In the genomic region with DNA sequence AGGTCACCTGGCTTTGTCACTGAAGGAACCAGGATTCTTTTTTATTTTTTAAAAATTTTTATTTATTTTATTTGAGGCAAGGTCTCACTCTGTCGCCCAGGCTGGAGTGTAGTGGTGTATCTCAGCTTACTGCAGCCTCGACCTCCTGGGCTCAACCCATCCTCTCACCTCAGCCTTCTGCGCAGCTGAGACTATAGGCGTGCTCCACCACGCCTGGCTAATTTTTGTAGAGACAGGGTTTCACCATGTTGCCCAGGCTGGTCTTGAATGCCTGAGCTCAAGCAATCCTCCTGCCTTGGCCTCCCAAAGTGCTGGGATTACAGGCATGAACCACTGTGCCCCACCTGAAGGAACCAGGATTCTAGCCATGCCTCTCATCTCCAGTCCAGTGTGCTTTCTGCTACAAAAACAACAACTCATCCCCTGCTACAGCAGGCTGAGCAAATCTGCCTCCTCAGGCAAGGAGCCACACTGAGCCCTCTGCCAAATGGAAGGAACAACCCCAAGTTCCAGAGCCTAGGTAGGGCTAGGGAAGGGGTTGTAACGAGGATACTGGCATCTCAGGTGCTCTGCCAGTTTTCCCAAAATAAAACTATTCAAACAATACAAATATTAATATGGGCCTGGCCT, we compare ENCODE assay signal across 12 cellular contexts. TPM values are rescaled to one million over a fixed set of nuclear protein-coding genes. Genes with fewer than 3 reads are reported as not detected.
A peak's percentile ranks its signal among the peaks of the same experiment; 100 is the strongest.
DNase-seq lines count a peak whose midpoint lies in the region; ATAC-seq and TF ChIP-seq lines count a peak whose summit lies in the region.
"Had no signal": no experiment of that assay in that cellular context is flagged by ENCODE, and none has a peak within 500 bp of the region (broad histone marks: within the 10 kb centered on the region; RNA-seq: fewer than 3 reads in every experiment).

No MANE protein-coding gene starts in this region.

- H3K9me3 Mint-ChIP-seq in CD4-positive, alpha-beta T cell: no peaks in the 10 kb centered on the region
- no peaks in the 10 kb centered on the region for H3K9me3 Mint-ChIP-seq in activated naive CD8-positive, alpha-beta T cell treated with anti-CD3 and anti-CD28 coated beads, Interleukin-2, amount 50 U/mL, for 24 hours
- H3K9me3 Mint-ChIP-seq: brain; stimulated activated naive CD8-positive, alpha-beta T cell treated with anti-CD3 and anti-CD28 coated beads, Interleukin-15, amount 100 ng/mL, for 72 hours had no signal

- no TSS peak for BruUV-seq in mammary epithelial cell (replicated peaks; lab: Mats Ljungman, UMichigan)

- H3K79me2 ChIP-seq in mammary epithelial cell (ENCODE audit: insufficient read depth, low read length): peaks cover 37% of the 10 kb centered on the region

- no peaks in the 10 kb centered on the region for H4K20me1 ChIP-seq in mammary epithelial cell (ENCODE audit: insufficient read depth, low read length)

- H3K4me2 ChIP-seq in mammary epithelial cell (ENCODE audit: insufficient read depth, low read depth, low read length): no peak overlapping the region

- H3K36me3 ChIP-seq in breast epithelium: no peaks in the 10 kb centered on the region
- no peaks in the 10 kb centered on the region for H3K36me3 ChIP-seq in mammary epithelial cell (ENCODE audit: insufficient read depth, low read length)
- peaks cover 3% of the 10 kb centered on the region for H3K36me3 ChIP-seq in rectal smooth muscle tissue (ENCODE audit: control insufficient read depth, insufficient read depth, low read length)
- no peaks in the 10 kb centered on the region for H3K36me3 ChIP-seq in uterus

- intact Hi-C loops in breast epithelium (cut with DNase I; ENCODE audit: low total_unique reads) (loop anchor here (5.0 kb wide), 1 partner anchor 243 kb away; no protein-coding TSS in a partner anchor), mammary epithelial cell (cut with micrococcal nuclease) (loop anchor here (1.0 to 10.0 kb wide), 3 partner anchors 51 to 520 kb away; a partner anchor contains a TSS), uterus (cut with DNase I; ENCODE audit: low total_unique reads) (loop anchor here (2.0 to 10.0 kb wide), 2 partner anchors 50 to 244 kb away; a partner anchor contains a TSS)
- intact Hi-C loops in CD4-positive, alpha-beta T cell (cut with DNase I, micrococcal nuclease): loop anchor here (5.0 kb wide), 5 partner anchors 78 to 998 kb away; a partner anchor contains a TSS

- H3K9ac ChIP-seq in mammary epithelial cell (ENCODE audit: insufficient read depth, low read length) (no peak overlapping the region), rectal smooth muscle tissue (ENCODE audit: low read length) (peak overlapping the region; percentile 52)

- H3K27me3 ChIP-seq in breast epithelium (no peaks in the 10 kb centered on the region), mammary epithelial cell (ENCODE audit: insufficient read depth, low read length) (no peaks in the 10 kb centered on the region), rectal smooth muscle tissue (ENCODE audit: control insufficient read depth, insufficient read depth, low read length) (no peaks in the 10 kb centered on the region), uterus (no peaks in the 10 kb centered on the region)
- no peaks in the 10 kb centered on the region for H3K27me3 ChIP-seq in CD4-positive, alpha-beta T cell (ENCODE audit: control insufficient read depth, insufficient read depth, low read length)

- in situ Hi-C loops in mammary epithelial cell (cut with MboI; ENCODE audit: low sequenced_read_pairs in 2 of 2): loop anchor here (5.0 to 10.0 kb wide), 4 partner anchors 80 to 240 kb away; no protein-coding TSS in a partner anchor

- H2AFZ ChIP-seq in mammary epithelial cell (ENCODE audit: low read depth, low read length): no peak overlapping the region

- H3K4me3 ChIP-seq in breast epithelium: no peak overlapping the region
- no peak overlapping the region for H3K4me3 ChIP-seq in mammary epithelial cell (replicated peaks in 1 of 3; ENCODE audit: insufficient read depth in 1 of 3, low read depth in 2 of 3, low read length in 3 of 3)
- H3K4me3 ChIP-seq in rectal smooth muscle tissue (ENCODE audit: low read length): no peak overlapping the region
- no peak overlapping the region for H3K4me3 ChIP-seq in uterus

- peaks cover 38% of the 10 kb centered on the region for H3K4me1 Mint-ChIP-seq in CD4-positive, alpha-beta T cell (ENCODE audit: low read depth)
- peaks cover 32% of the 10 kb centered on the region for H3K4me1 Mint-ChIP-seq in activated naive CD8-positive, alpha-beta T cell treated with anti-CD3 and anti-CD28 coated beads, Interleukin-2, amount 50 U/mL, for 24 hours

- H3K36me3 Mint-ChIP-seq in CD4-positive, alpha-beta T cell (ENCODE audit: low read depth): peaks cover 24% of the 10 kb centered on the region
- H3K36me3 Mint-ChIP-seq in activated naive CD8-positive, alpha-beta T cell treated with anti-CD3 and anti-CD28 coated beads, Interleukin-2, amount 50 U/mL, for 24 hours (ENCODE audit: low read depth): peaks cover 12% of the 10 kb centered on the region

- H3K9me3 ChIP-seq in breast epithelium: no peaks in the 10 kb centered on the region
- no peaks in the 10 kb centered on the region for H3K9me3 ChIP-seq in mammary epithelial cell (replicated peaks; ENCODE audit: insufficient read depth, low read length)
- H3K9me3 ChIP-seq in uterus: no peaks in the 10 kb centered on the region
- H3K9me3 ChIP-seq in CD4-positive, alpha-beta T cell (ENCODE audit: control insufficient read depth, low read length): no peaks in the 10 kb centered on the region

- DNase-seq in breast epithelium (ENCODE audit: low spot score in 2 of 2) (no peak), mammary epithelial cell (no peak), cerebellum (ENCODE audit: low spot score) (peak; percentile 66), uterus (no peak), nucleus accumbens (lab: John Stamatoyannopoulos, UW) (no peak)
- no peak for DNase-seq in CD4-positive, alpha-beta T cell
- no peak for DNase-seq in activated naive CD8-positive, alpha-beta T cell treated with anti-CD3 and anti-CD28 coated beads, Interleukin-2, amount 50 U/mL, for 24 hours
- DNase-seq: activated CD8-positive, alpha-beta memory T cell treated with anti-CD3 and anti-CD28 coated beads, Interleukin-2, amount 50 U/mL, for 48 hours; activated naive CD4-positive, alpha-beta T cell treated with anti-CD3 and anti-CD28 coated beads, Interleukin-2, amount 50 U/mL, for 16 hours had no signal

- 96% methylated on average over 6 of the region's 6 CpGs for WGBS in mammary epithelial cell (ENCODE audit: low coverage, missing lambda C conversion rate)

- dilution Hi-C loops in mammary epithelial cell (cut with HindIII; ENCODE audit: low sequenced_read_pairs): no loop called here

- TF ChIP-seq CTCF in breast epithelium (IDR thresholded peaks at IDR 0.05): no peak
- no peak for TF ChIP-seq CTCF in mammary epithelial cell (conservative IDR thresholded peaks at IDR 0.05 in 1 of 2, IDR thresholded peaks at IDR 0.05 in 1 of 2; ENCODE audit: extremely low read depth in 1 of 2, insufficient read depth in 1 of 2, low read depth in 1 of 2, low read length in 2 of 2)
- TF ChIP-seq CTCF in uterus (IDR thresholded peaks at IDR 0.05): no peak
- no peak for TF ChIP-seq CTCF in CD4-positive, alpha-beta T cell (IDR thresholded peaks at IDR 0.05)

- TF ChIP-seq POLR2A in breast epithelium (IDR thresholded peaks at IDR 0.05): no peak
- TF ChIP-seq POLR2A in uterus (IDR thresholded peaks at IDR 0.05): no peak

- H3K4me1 ChIP-seq in breast epithelium (peaks cover 3 to 20% of the 10 kb centered on the region in 2 donors), mammary epithelial cell (ENCODE audit: insufficient read depth, low read length) (peaks cover 35% of the 10 kb centered on the region), rectal smooth muscle tissue (ENCODE audit: control insufficient read depth, insufficient read depth, low read length) (peaks cover 25% of the 10 kb centered on the region), uterus (peaks cover 7 to 14% of the 10 kb centered on the region in 2 donors)

- H3K27ac Mint-ChIP-seq in CD4-positive, alpha-beta T cell: no peak overlapping the region
- H3K27ac Mint-ChIP-seq in activated naive CD8-positive, alpha-beta T cell treated with anti-CD3 and anti-CD28 coated beads, Interleukin-2, amount 50 U/mL, for 24 hours: no peak overlapping the region
- H3K27ac Mint-ChIP-seq: stimulated activated naive CD8-positive, alpha-beta T cell treated with anti-CD3 and anti-CD28 coated beads, Interleukin-15, amount 100 ng/mL, for 72 hours had no signal

- no peak for ATAC-seq in CD4-positive, alpha-beta T cell (ENCODE audit: poor library complexity)
- no peak for ATAC-seq in activated naive CD8-positive, alpha-beta T cell treated with anti-CD3 and anti-CD28 coated beads, Interleukin-2, amount 50 U/mL, for 24 hours
- ATAC-seq: stimulated activated naive CD8-positive, alpha-beta T cell treated with anti-CD3 and anti-CD28 coated beads, Interleukin-15, amount 100 ng/mL, for 72 hours had no signal

- CTCF ChIA-PET in mammary epithelial cell (lab: Charles Lee; ENCODE audit: low non-redundant PET): interaction anchor here (0.6 to 1.5 kb wide), 7 partner anchors 12 to 517 kb away, joined by 3 to 12 read pairs (median 5); no protein-coding TSS in a partner anchor
- CTCF ChIA-PET in CD4-positive, alpha-beta T cell (lab: Charles Lee): interaction anchor here (0.6 to 5.0 kb wide), 10 partner anchors 14 to 333 kb away, joined by 3 to 50 read pairs (median 4); a partner anchor contains a TSS

- H3K27ac ChIP-seq in breast epithelium (peak overlapping the region; percentile 48 to 88), mammary epithelial cell (ENCODE audit: insufficient read depth, low read depth, low read length) (no peak overlapping the region), rectal smooth muscle tissue (ENCODE audit: low read depth, low read length) (peak overlapping the region; percentile 72), uterus (peak overlapping the region; percentile 70 to 82)
- no peak overlapping the region for H3K27ac ChIP-seq in CD4-positive, alpha-beta T cell (ENCODE audit: low read depth, low read length)

- H3K27me3 Mint-ChIP-seq in CD4-positive, alpha-beta T cell: no peaks in the 10 kb centered on the region
- H3K27me3 Mint-ChIP-seq in activated naive CD8-positive, alpha-beta T cell treated with anti-CD3 and anti-CD28 coated beads, Interleukin-2, amount 50 U/mL, for 24 hours: no peaks in the 10 kb centered on the region
- H3K27me3 Mint-ChIP-seq: stimulated activated naive CD8-positive, alpha-beta T cell treated with anti-CD3 and anti-CD28 coated beads, Interleukin-15, amount 100 ng/mL, for 72 hours had no signal

- POLR2A ChIA-PET in CD4-positive, alpha-beta T cell (lab: Charles Lee): interaction anchor here (1.3 kb wide), 2 partner anchors 243 to 245 kb away, joined by 4 to 6 read pairs; no protein-coding TSS in a partner anchor

- no peak overlapping the region for H3K4me3 Mint-ChIP-seq in CD4-positive, alpha-beta T cell
- no peak overlapping the region for H3K4me3 Mint-ChIP-seq in activated naive CD8-positive, alpha-beta T cell treated with anti-CD3 and anti-CD28 coated beads, Interleukin-2, amount 50 U/mL, for 24 hours
- H3K4me3 Mint-ChIP-seq: stimulated activated naive CD8-positive, alpha-beta T cell treated with anti-CD3 and anti-CD28 coated beads, Interleukin-15, amount 100 ng/mL, for 72 hours had no signal

RNA-seq across cellular contexts. Expression of a gene that starts 2.6 kb away (rescaled TPM):
- total RNA-seq in breast epithelium (10 to 100 TPM; 18.7 to 22.2 (median 19.2) TPM), mammary epithelial cell (10 to 100 TPM; 26.5 to 35.1 TPM), cerebellum (22.4 TPM), uterus (10 to 100 TPM; 28.2 to 36.1 (median 31.2) TPM)
- polyA plus RNA-seq in mammary epithelial cell: 20.1 TPM
- 62.6 TPM for polyA minus RNA-seq in mammary epithelial cell
- total RNA-seq in CD4-positive, alpha-beta T cell: 10 to 100 TPM; 19.6 to 20.8 TPM

RNA-seq across cellular contexts. Expression of a gene that starts 35.4 kb away (rescaled TPM):
- total RNA-seq in breast epithelium (10 to 100 TPM in 1 of 3 donors, 1 to 10 TPM in 2; 1.6 to 14.7 (median 2.9) TPM), mammary epithelial cell (under 1 TPM; 0.19 to 0.33 TPM), cerebellum (7.3 TPM), uterus (10 to 100 TPM in 1 of 4 donors, 1 to 10 TPM in 1, under 1 TPM in 1, not detected in 1; 0.90 to 14.6 (median 2.2) TPM)
- 0.65 TPM for polyA plus RNA-seq in mammary epithelial cell
- not detected for polyA minus RNA-seq in mammary epithelial cell
- total RNA-seq in CD4-positive, alpha-beta T cell: 1 to 10 TPM in 1 of 2 experiments, under 1 TPM in 1; 0.47 to 1.1 TPM

RNA-seq across cellular contexts. Expression of a gene that starts 50.9 kb away (rescaled TPM):
- total RNA-seq in breast epithelium (10 to 100 TPM; 19.5 to 42.3 (median 34.8) TPM), mammary epithelial cell (100 to 1,000 TPM in 1 of 2 donors, 10 to 100 TPM in 1; 67.2 to 102 TPM), cerebellum (77.6 TPM), uterus (100 to 1,000 TPM in 1 of 4 donors, 10 to 100 TPM in 3; 13.5 to 167 (median 47.2) TPM)
- 31.3 TPM for polyA plus RNA-seq in mammary epithelial cell
- polyA minus RNA-seq in mammary epithelial cell: 110 TPM
- 1 to 10 TPM; 9.4 to 9.9 TPM for total RNA-seq in CD4-positive, alpha-beta T cell

Comparison
In these comparisons a context has a peak if more than half of its experiments do, and no peak if none do; other contexts are left out.
1. H3K27ac ChIP-seq: peak in breast epithelium (2 of 2), rectal smooth muscle tissue (single experiment) and uterus (2 of 2); none in mammary epithelial cell (single experiment) and CD4-positive, alpha-beta T cell (single experiment).